In the genomic region with DNA sequence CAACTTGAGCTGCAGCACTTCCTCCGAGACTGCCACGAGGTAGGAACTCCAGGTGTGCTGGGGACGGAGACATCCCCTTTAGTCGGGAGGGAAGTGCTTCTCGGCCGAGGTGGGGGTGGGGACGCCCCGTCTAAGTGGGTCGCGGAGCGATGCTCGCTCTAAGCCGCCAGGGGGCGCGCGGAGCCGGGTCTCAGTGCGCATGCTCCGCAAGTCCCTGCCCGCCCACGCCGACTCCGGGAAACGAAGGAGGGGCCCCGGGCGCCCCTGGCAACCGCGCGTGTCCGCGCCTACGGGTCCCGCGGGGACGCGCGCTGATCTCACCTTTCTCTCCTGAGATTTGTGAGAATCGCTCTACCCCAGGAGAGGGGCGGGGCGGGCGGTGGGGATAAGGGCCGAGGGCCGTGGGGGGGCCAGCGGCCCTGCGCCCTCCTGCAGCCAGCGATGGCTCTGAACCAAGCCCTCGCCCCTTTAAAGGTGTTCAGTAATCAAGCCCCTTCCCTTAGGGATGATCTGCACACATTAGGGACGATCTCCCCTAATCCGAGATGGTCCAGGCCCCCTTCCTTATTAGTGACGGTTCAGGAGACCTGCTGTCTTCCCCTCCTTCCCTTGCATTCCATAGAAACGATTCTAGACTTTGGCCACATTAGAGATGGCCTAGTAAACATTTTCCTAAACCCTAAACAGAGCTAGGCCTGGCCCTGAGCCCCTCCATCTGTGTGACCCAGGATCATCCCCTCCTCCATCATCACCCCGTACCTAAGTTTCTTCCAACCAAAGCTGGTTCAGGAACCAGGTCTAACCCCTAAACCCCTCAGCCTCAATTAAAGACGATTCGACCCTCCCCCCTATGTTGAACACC, we compare ENCODE assay signal across 8 cellular contexts. TPM values are rescaled to one million over a fixed set of nuclear protein-coding genes. Genes with fewer than 3 reads are reported as not detected.
DNase-seq lines count a peak whose midpoint lies in the region; ATAC-seq and TF ChIP-seq lines count a peak whose summit lies in the region.

No MANE protein-coding gene starts in this region.

- DNase-seq in GM13977 (ENCODE audit: low spot score), result peak; percentile 99
- peak; percentile 66 for DNase-seq in RPMI7951 (ENCODE audit: low read depth)
- peak; percentile 85 for DNase-seq in activated T-helper 2 cell treated with anti-CD3 and anti-CD28 coated beads, Interferon-gamma antibody, Interleukin-2, Interleukin-4, amounts not matched to agents 10 μg/mL and 5 μg/mL and 100 μg/mL, durations not matched to agents 14 hours and 24 hours and 36 hours (ENCODE audit: low spot score)
- peak; percentile 79 for DNase-seq in fibroblast of pulmonary artery (ENCODE audit: low read depth)
- peak; percentile 91 for DNase-seq in natural killer cell treated with Interleukin-12 subunit alpha and Interleukin-12 subunit beta and Interleukin-15 and Interleukin-18, amount 100 ng/mL, for 72 hours (ENCODE audit: low spot score)

- H3K4me3 Mint-ChIP-seq in activated T-helper 2 cell treated with anti-CD3 and anti-CD28 coated beads, Interferon-gamma antibody, Interleukin-2, Interleukin-4, amounts not matched to agents 10 μg/mL and 5 μg/mL and 100 μg/mL, durations not matched to agents 14 hours and 24 hours and 36 hours (ENCODE audit: low read depth), result peak overlapping the region; percentile 61
- peak overlapping the region; percentile 81 for H3K4me3 Mint-ChIP-seq in natural killer cell treated with Interleukin-12 subunit alpha and Interleukin-12 subunit beta and Interleukin-15 and Interleukin-18, amount 100 ng/mL, for 72 hours
- peak overlapping the region; percentile 66 for H3K4me3 Mint-ChIP-seq in stimulated activated memory B cell treated with anti-CD40 and anti-IgM and Interleukin-4, amounts not matched to agents 10 μg/mL and 1 μg/mL and 100 μg/mL, for 72 hours

- no peaks in the 10 kb centered on the region for H3K36me3 Mint-ChIP-seq in activated T-helper 2 cell treated with anti-CD3 and anti-CD28 coated beads, Interferon-gamma antibody, Interleukin-2, Interleukin-4, amounts not matched to agents 10 μg/mL and 5 μg/mL and 100 μg/mL, durations not matched to agents 14 hours and 24 hours and 36 hours (ENCODE audit: low read depth)
- H3K36me3 Mint-ChIP-seq in natural killer cell treated with Interleukin-12 subunit alpha and Interleukin-12 subunit beta and Interleukin-15 and Interleukin-18, amount 100 ng/mL, for 72 hours, result no peaks in the 10 kb centered on the region
- H3K36me3 Mint-ChIP-seq in stimulated activated memory B cell treated with anti-CD40 and anti-IgM and Interleukin-4, amounts not matched to agents 10 μg/mL and 1 μg/mL and 100 μg/mL, for 72 hours, result no peaks in the 10 kb centered on the region

- H3K27me3 Mint-ChIP-seq in activated T-helper 2 cell treated with anti-CD3 and anti-CD28 coated beads, Interferon-gamma antibody, Interleukin-2, Interleukin-4, amounts not matched to agents 10 μg/mL and 5 μg/mL and 100 μg/mL, durations not matched to agents 14 hours and 24 hours and 36 hours (ENCODE audit: low read depth), result peaks cover 23% of the 10 kb centered on the region
- peaks cover 21 to 24% of the 10 kb centered on the region in 2 donors for H3K27me3 Mint-ChIP-seq in natural killer cell treated with Interleukin-12 subunit alpha and Interleukin-12 subunit beta and Interleukin-15 and Interleukin-18, amount 100 ng/mL, for 72 hours
- H3K27me3 Mint-ChIP-seq in stimulated activated memory B cell treated with anti-CD40 and anti-IgM and Interleukin-4, amounts not matched to agents 10 μg/mL and 1 μg/mL and 100 μg/mL, for 72 hours, result peaks cover 48% of the 10 kb centered on the region

- in situ Hi-C loops in GM13977 (cut with MboI; ENCODE audit: low pct_unique_long_range_greater_than_20kb, low sequenced_read_pairs, unreplicated experiment), result no loop called here

- TF ChIP-seq CTCF in GM13977 (IDR thresholded peaks at IDR 0.05; ENCODE audit: extremely low read depth, insufficient read depth, missing control alignments), result peak; percentile 95
- TF ChIP-seq CTCF in LNCAP (IDR thresholded peaks at IDR 0.05), result peak; percentile 97
- peak; percentile 74 for TF ChIP-seq CTCF in fibroblast of pulmonary artery (IDR thresholded peaks at IDR 0.05; ENCODE audit: low read length, missing control alignments)

- intact Hi-C loops in activated T-helper 2 cell treated with anti-CD3 and anti-CD28 coated beads, Interferon-gamma antibody, Interleukin-2, Interleukin-4, amounts not matched to agents 10 μg/mL and 5 μg/mL and 100 μg/mL, durations not matched to agents 14 hours and 24 hours and 36 hours (cut with micrococcal nuclease), result loop anchor here (1.0 to 10.0 kb wide), 3 partner anchors 69 to 225 kb away; a partner anchor contains a TSS

- peaks cover 6% of the 10 kb centered on the region for H3K4me1 Mint-ChIP-seq in activated T-helper 2 cell treated with anti-CD3 and anti-CD28 coated beads, Interferon-gamma antibody, Interleukin-2, Interleukin-4, amounts not matched to agents 10 μg/mL and 5 μg/mL and 100 μg/mL, durations not matched to agents 14 hours and 24 hours and 36 hours (ENCODE audit: low read depth)
- peaks cover 14 to 16% of the 10 kb centered on the region in 2 donors for H3K4me1 Mint-ChIP-seq in natural killer cell treated with Interleukin-12 subunit alpha and Interleukin-12 subunit beta and Interleukin-15 and Interleukin-18, amount 100 ng/mL, for 72 hours (ENCODE audit: low read depth in 2 of 2)
- peaks cover 17% of the 10 kb centered on the region for H3K4me1 Mint-ChIP-seq in stimulated activated memory B cell treated with anti-CD40 and anti-IgM and Interleukin-4, amounts not matched to agents 10 μg/mL and 1 μg/mL and 100 μg/mL, for 72 hours

- H3K4me3 ChIP-seq in fibroblast of pulmonary artery (replicated peaks; ENCODE audit: low read depth, low read length), result peak overlapping the region; percentile 46

- no peak overlapping the region for H3K27ac Mint-ChIP-seq in activated T-helper 2 cell treated with anti-CD3 and anti-CD28 coated beads, Interferon-gamma antibody, Interleukin-2, Interleukin-4, amounts not matched to agents 10 μg/mL and 5 μg/mL and 100 μg/mL, durations not matched to agents 14 hours and 24 hours and 36 hours
- peak overlapping the region; percentile 30 to 61 for H3K27ac Mint-ChIP-seq in natural killer cell treated with Interleukin-12 subunit alpha and Interleukin-12 subunit beta and Interleukin-15 and Interleukin-18, amount 100 ng/mL, for 72 hours
- H3K27ac Mint-ChIP-seq in stimulated activated memory B cell treated with anti-CD40 and anti-IgM and Interleukin-4, amounts not matched to agents 10 μg/mL and 1 μg/mL and 100 μg/mL, for 72 hours, result peak overlapping the region; percentile 53

- peak; percentile 86 to 90 for ATAC-seq in natural killer cell treated with Interleukin-12 subunit alpha and Interleukin-12 subunit beta and Interleukin-15 and Interleukin-18, amount 100 ng/mL, for 72 hours
- peak; percentile 81 for ATAC-seq in stimulated activated memory B cell treated with anti-CD40 and anti-IgM and Interleukin-4, amounts not matched to agents 10 μg/mL and 1 μg/mL and 100 μg/mL, for 72 hours
- no peak for ATAC-seq in GM21390 (IDR thresholded peaks at IDR 0.05; ENCODE audit: unreplicated experiment)

- no peaks in the 10 kb centered on the region for H3K9me3 Mint-ChIP-seq in activated T-helper 2 cell treated with anti-CD3 and anti-CD28 coated beads, Interferon-gamma antibody, Interleukin-2, Interleukin-4, amounts not matched to agents 10 μg/mL and 5 μg/mL and 100 μg/mL, durations not matched to agents 14 hours and 24 hours and 36 hours
- no peaks in the 10 kb centered on the region for H3K9me3 Mint-ChIP-seq in natural killer cell treated with Interleukin-12 subunit alpha and Interleukin-12 subunit beta and Interleukin-15 and Interleukin-18, amount 100 ng/mL, for 72 hours
- peaks cover 6% of the 10 kb centered on the region for H3K9me3 Mint-ChIP-seq in stimulated activated memory B cell treated with anti-CD40 and anti-IgM and Interleukin-4, amounts not matched to agents 10 μg/mL and 1 μg/mL and 100 μg/mL, for 72 hours

RNA-seq across cellular contexts. Expression of a gene that starts 47.3 kb away (rescaled TPM):
- 31.0 and 33.3 TPM in 2 replicates for total RNA-seq in RPMI7951 (2014; rRNA removed; shearing (Covaris generic))
- total RNA-seq in activated T-helper 2 cell treated with anti-CD3 and anti-CD28 coated beads, Interferon-gamma antibody, Interleukin-2, Interleukin-4, amounts not matched to agents 10 μg/mL and 5 μg/mL and 100 μg/mL, durations not matched to agents 14 hours and 24 hours and 36 hours, result 125 and 136 TPM in 2 replicates
- total RNA-seq in natural killer cell treated with Interleukin-12 subunit alpha and Interleukin-12 subunit beta and Interleukin-15 and Interleukin-18, amount 100 ng/mL, for 72 hours, result 100 to 1,000 TPM; 131 to 149 TPM
